Comparison of ENCODE assay signal across 23 cellular contexts in genomic region chr7:30855936-30856335, GRCh38. TPM values are rescaled to one million over a fixed set of nuclear protein-coding genes. Genes with fewer than 3 reads are reported as not detected.
A peak's percentile ranks its signal among the peaks of the same experiment; 100 is the strongest.
DNase-seq lines count a peak whose midpoint lies in the region; ATAC-seq, FAIRE-seq and TF ChIP-seq lines count a peak whose summit lies in the region.
"Had no signal": no experiment of that assay in that cellular context is flagged by ENCODE, and none has a peak within 500 bp of the region (broad histone marks: within the 10 kb centered on the region; RNA-seq: fewer than 3 reads in every experiment).

No MANE protein-coding gene starts in this region.

- H3K4me1 ChIP-seq in right cardiac atrium (ENCODE audit: control insufficient read depth, insufficient read depth, low read length), result no peaks in the 10 kb centered on the region
- H3K4me1 ChIP-seq: A549, BE2C, Caco-2 had no signal

- peaks cover 9% of the 10 kb centered on the region for H3K27me3 Mint-ChIP-seq in endothelial cell (ENCODE audit: unreplicated experiment)
- H3K27me3 Mint-ChIP-seq in progenitor cell of endocrine pancreas, result no peaks in the 10 kb centered on the region
- H3K27me3 Mint-ChIP-seq: CD4-positive, CD25-positive, alpha-beta regulatory T cell had no signal

- H3K9me3 ChIP-seq in right cardiac atrium (ENCODE audit: control insufficient read depth, low read length), result no peaks in the 10 kb centered on the region
- H3K9me3 ChIP-seq: A549, BE2C, Caco-2 had no signal

- no peak overlapping the region for H3K4me3 ChIP-seq in right cardiac atrium (ENCODE audit: low read length)
- H3K4me3 ChIP-seq: A549; BLaER1 treated with 17β-estradiol and CSF1 and Interleukin-3, amounts not matched to agents 10 nM and 100 nM had no signal

- H3K4me3 Mint-ChIP-seq in endothelial cell (ENCODE audit: unreplicated experiment) (peak overlapping the region; percentile 28), progenitor cell of endocrine pancreas (ENCODE audit: low read depth) (no peak overlapping the region)
- H3K4me3 Mint-ChIP-seq: CD4-positive, CD25-positive, alpha-beta regulatory T cell; CD8-positive, alpha-beta T cell; H9 had no signal

- peak; percentile 8 for DNase-seq in left ventricle myocardium superior
- DNase-seq in right cardiac atrium, result no peak
- no peak for DNase-seq in endothelial cell (ENCODE audit: low spot score)
- DNase-seq in progenitor cell of endocrine pancreas (ENCODE audit: low spot score, unreplicated experiment), result no peak
- no peak for DNase-seq in urothelium cell line (ENCODE audit: low spot score)
- DNase-seq in HUDEP-2 (lab: John Stamatoyannopoulos, UW; ENCODE audit: unreplicated experiment in 76 of 76), result no peak
- no peak for DNase-seq in H54 (ENCODE audit: insufficient read length, low spot score)
- DNase-seq: 8988T; ACHN; AML-193; BE2C; Caco-2; CD4-positive, CD25-positive, alpha-beta regulatory T cell; CD8-positive, alpha-beta T cell; DMS153; DND-41; H9 had no signal

- intact Hi-C loops in left ventricle myocardium superior (cut with micrococcal nuclease), result no loop called here
- intact Hi-C loops in right cardiac atrium (cut with DNase I), result no loop called here

- peaks cover 3% of the 10 kb centered on the region for H3K36me3 Mint-ChIP-seq in endothelial cell (ENCODE audit: low read depth, unreplicated experiment)
- peaks cover 3% of the 10 kb centered on the region for H3K36me3 Mint-ChIP-seq in progenitor cell of endocrine pancreas (ENCODE audit: insufficient read depth)
- H3K36me3 Mint-ChIP-seq: CD8-positive, alpha-beta T cell had no signal

- 94% methylated on average over 3 of the region's 3 CpGs for WGBS in right cardiac atrium

- H3K27ac Mint-ChIP-seq in endothelial cell (ENCODE audit: unreplicated experiment), result no peak overlapping the region
- peak overlapping the region; percentile 25 for H3K27ac Mint-ChIP-seq in progenitor cell of endocrine pancreas
- H3K27ac Mint-ChIP-seq: CD8-positive, alpha-beta T cell had no signal

- TF ChIP-seq CTCF in endothelial cell (IDR thresholded peaks at IDR 0.05; ENCODE audit: unreplicated experiment), result no peak
- no peak for TF ChIP-seq CTCF in progenitor cell of endocrine pancreas (IDR thresholded peaks at IDR 0.05; ENCODE audit: unreplicated experiment)

- FAIRE-seq in urothelium cell line (lab: Jason Lieb, UNC) (peak; percentile 32), H54 (lab: Jason Lieb, UNC) (no peak)
- FAIRE-seq: A549, G401.6, GM12892, H1 had no signal

- H3K9me3 Mint-ChIP-seq in endothelial cell (ENCODE audit: unreplicated experiment) (no peaks in the 10 kb centered on the region), progenitor cell of endocrine pancreas (ENCODE audit: low read depth) (no peaks in the 10 kb centered on the region)
- H3K9me3 Mint-ChIP-seq: CD8-positive, alpha-beta T cell; H9 had no signal

- ATAC-seq in left ventricle myocardium superior, result no peak
- no peak for ATAC-seq in right cardiac atrium
- ATAC-seq: A549; CD8-positive, alpha-beta T cell; HCT116 had no signal

- H3K4me1 Mint-ChIP-seq in endothelial cell (ENCODE audit: unreplicated experiment) (peaks cover 51% of the 10 kb centered on the region), progenitor cell of endocrine pancreas (ENCODE audit: low read depth) (no peaks in the 10 kb centered on the region)
- H3K4me1 Mint-ChIP-seq: CD4-positive, CD25-positive, alpha-beta regulatory T cell had no signal

- H3K27me3 ChIP-seq in right cardiac atrium (ENCODE audit: control insufficient read depth, insufficient read depth), result no peaks in the 10 kb centered on the region
- H3K27me3 ChIP-seq: BE2C; BLaER1 treated with 17β-estradiol and CSF1 and Interleukin-3, amounts not matched to agents 10 nM and 100 nM had no signal

- H3K27ac ChIP-seq in right cardiac atrium (ENCODE audit: low read length), result no peak overlapping the region
- H3K27ac ChIP-seq: A549; BLaER1 treated with 17β-estradiol and CSF1 and Interleukin-3, amounts not matched to agents 10 nM and 100 nM had no signal

- no peak for TF ChIP-seq POLR2A in H54 (IDR thresholded peaks at IDR 0.05; ENCODE audit: low read depth, low read length)

RNA-seq across cellular contexts. Expression of gene AQP1, which starts 55.7 kb away (rescaled TPM):
- total RNA-seq in left ventricle myocardium superior (323 TPM), right cardiac atrium (100 to 1,000 TPM; 187 to 254 (median 222) TPM), endothelial cell (ENCODE audit: unreplicated experiment) (2.7 TPM), progenitor cell of endocrine pancreas (1.3 and 1.4 TPM in 2 replicates)
- 216 TPM for polyA plus RNA-seq in right cardiac atrium
- polyA plus RNA-seq: CD4-positive, CD25-positive, alpha-beta regulatory T cell had no signal

Comparison
In these comparisons a context has a peak if more than half of its experiments do, and no peak if none do; other contexts are left out.
1. RNA of gene AQP1, which starts 55.7 kb away (total RNA-seq): 323 TPM in left ventricle myocardium superior (single experiment) and 187 to 254 TPM in right cardiac atrium; 2.7 TPM in endothelial cell (single experiment) and 1.3 to 1.4 TPM in progenitor cell of endocrine pancreas; every median in the first group is over 10 times any median in the second.